Comparison of ENCODE assay signal across 35 cellular contexts in the genomic region with DNA sequence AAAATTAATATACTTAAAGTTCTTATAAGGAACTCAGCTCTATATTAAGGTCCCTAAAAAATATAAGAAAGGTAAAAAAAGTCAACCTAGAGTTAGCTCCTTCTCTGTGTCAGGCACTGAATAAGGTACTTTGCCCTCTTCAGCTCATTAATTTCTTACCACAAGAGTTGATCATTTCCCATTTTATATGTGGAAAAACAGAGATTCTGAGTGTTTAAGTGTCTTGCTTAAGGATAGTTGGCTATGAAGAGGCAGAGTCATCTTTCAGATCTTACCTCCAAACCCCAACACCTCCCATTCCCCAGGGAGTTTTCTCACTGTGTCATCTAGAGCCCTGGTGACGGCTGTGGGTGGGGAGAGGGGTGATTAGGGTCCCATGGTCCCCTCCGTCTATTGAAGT. TPM values are rescaled to one million over a fixed set of nuclear protein-coding genes. Genes with fewer than 3 reads are reported as not detected.
"Had no signal": no experiment of that assay in that cellular context is flagged by ENCODE, and none has a peak within 500 bp of the region (broad histone marks: within the 10 kb centered on the region; RNA-seq: fewer than 3 reads in every experiment).

No MANE protein-coding gene starts in this region.

- H3K27ac ChIP-seq: adrenal gland, body of pancreas, esophagus squamous epithelium, gastroesophageal sphincter, heart left ventricle had no signal

- FAIRE-seq: colon had no signal

- DNase-seq: activated CD4-positive, alpha-beta memory T cell treated with anti-CD3 and anti-CD28 coated beads for 36 hours; activated CD4-positive, alpha-beta T cell treated with anti-CD3 and anti-CD28 coated beads for 36 hours; activated CD4-positive, alpha-beta T cell treated with anti-CD3 and anti-CD28 coated beads, Interleukin-2, amount 10 ng/mL, durations not matched to agents 24 days and 14 days; activated CD4-positive, CD25-positive, alpha-beta regulatory T cell; activated CD4-positive, CD25-positive, alpha-beta regulatory T cell treated with anti-CD3 and anti-CD28 coated beads, Interleukin-2, amount 50 U/mL, for 72 hours; activated CD8-positive, alpha-beta memory T cell treated with anti-CD3 and anti-CD28 coated beads, Interleukin-2, amount 10 ng/mL, durations not matched to agents 7 days and 5 days; activated CD8-positive, alpha-beta memory T cell treated with anti-CD3 and anti-CD28 coated beads, Interleukin-2, amount 50 U/mL, for 4 hours; activated CD8-positive, alpha-beta T cell treated with anti-CD3 and anti-CD28 coated beads, Interleukin-2, amount 10 ng/mL, durations not matched to agents 7 days and 5 days; activated effector memory CD4-positive, alpha-beta T cell treated with anti-CD3 and anti-CD28 coated beads, Interleukin-2, amount 50 U/mL, for 16 hours; activated naive CD4-positive, alpha-beta T cell treated with anti-CD3 and anti-CD28 coated beads for 36 hours; activated naive CD8-positive, alpha-beta T cell treated with anti-CD3 and anti-CD28 coated beads for 36 hours; activated naive CD8-positive, alpha-beta T cell treated with anti-CD3 and anti-CD28 coated beads, Interleukin-2, amount 50 U/mL, for 24 hours; activated T-cell treated with anti-CD3 and anti-CD28 coated beads, Interleukin-2, amount 50 U/mL, for 1 hour; activated T-cell treated with anti-CD3 and anti-CD28 coated beads, Interleukin-2, amount 50 U/mL, for 48 hours; adrenal gland; amygdala; aorta; body of pancreas; caudate nucleus; cortex of kidney; dermis blood vessel endothelial cell; effector CD4-positive, alpha-beta T cell; effector memory CD8-positive, alpha-beta T cell; esophagus squamous epithelium; foreskin melanocyte; glutamatergic neuron; heart left ventricle; T-helper 1 cell; T-helper 17 cell; T1000 had no signal

- H3K36me3 ChIP-seq: adrenal gland, esophagus squamous epithelium, gastroesophageal sphincter, heart left ventricle had no signal

- H3K4me3 ChIP-seq: adrenal gland, body of pancreas, esophagus squamous epithelium, gastroesophageal sphincter, heart left ventricle had no signal

- H3K4me1 ChIP-seq: adrenal gland, body of pancreas, gastroesophageal sphincter had no signal

- H3K9me3 ChIP-seq: adrenal gland, body of pancreas, esophagus squamous epithelium, gastroesophageal sphincter, heart left ventricle had no signal

RNA-seq across cellular contexts. Expression of a gene that starts 40.6 kb away (rescaled TPM):
- total RNA-seq: activated CD4-positive, alpha-beta memory T cell treated with anti-CD3 and anti-CD28 coated beads for 36 hours; activated CD4-positive, alpha-beta T cell treated with anti-CD3 and anti-CD28 coated beads for 36 hours; activated CD4-positive, alpha-beta T cell treated with anti-CD3 and anti-CD28 coated beads, Interleukin-2, amount 10 ng/mL, durations not matched to agents 24 days and 14 days; activated CD8-positive, alpha-beta memory T cell treated with anti-CD3 and anti-CD28 coated beads for 36 hours; activated CD8-positive, alpha-beta memory T cell treated with anti-CD3 and anti-CD28 coated beads, Interleukin-2, amount 10 ng/mL, durations not matched to agents 7 days and 5 days; activated CD8-positive, alpha-beta T cell treated with anti-CD3 and anti-CD28 coated beads, Interleukin-2, amount 10 ng/mL, durations not matched to agents 7 days and 5 days; activated naive CD4-positive, alpha-beta T cell treated with anti-CD3 and anti-CD28 coated beads for 36 hours; activated naive CD8-positive, alpha-beta T cell treated with anti-CD3 and anti-CD28 coated beads for 36 hours; activated T-helper 1 cell treated with anti-CD3 and anti-CD28 coated beads, Interleukin-12 subunit alpha, Interleukin-12 subunit beta, Interleukin-2, Interleukin-4 antibody, amounts not matched to agents 30 ng/mL and 10 ng/mL and 1 ng/mL, durations not matched to agents 14 hours and 24 hours and 36 hours; activated T-helper 2 cell treated with anti-CD3 and anti-CD28 coated beads, Interferon-gamma antibody, Interleukin-2, Interleukin-4, amounts not matched to agents 10 μg/mL and 5 μg/mL and 100 μg/mL, durations not matched to agents 14 hours and 24 hours and 36 hours; body of pancreas; gastroesophageal sphincter; T-helper 17 cell had no signal
- polyA plus RNA-seq: aorta had no signal
